Comparison of ENCODE assay signal across 8 cellular contexts in genomic region chr4:55125763-55126541, GRCh38. TPM values are rescaled to one million over a fixed set of nuclear protein-coding genes. Genes with fewer than 3 reads are reported as not detected.
A peak's percentile ranks its signal among the peaks of the same experiment; 100 is the strongest.
DNase-seq lines count a peak whose midpoint lies in the region; ATAC-seq and TF ChIP-seq lines count a peak whose summit lies in the region.

No MANE protein-coding gene starts in this region.

- TF ChIP-seq CTCF in AG10803 (conservative IDR thresholded peaks at IDR 0.05; ENCODE audit: low read length), result no peak
- no peak for TF ChIP-seq CTCF in esophagus muscularis mucosa (IDR thresholded peaks at IDR 0.05)
- TF ChIP-seq CTCF in neural cell (IDR thresholded peaks at IDR 0.05; ENCODE audit: poor library complexity, severe bottlenecking), result no peak

- peak overlapping the region; percentile 64 for H3K4me3 ChIP-seq in AG10803 (ENCODE audit: low read length)
- peak overlapping the region; percentile 45 for H3K4me3 ChIP-seq in MG63
- H3K4me3 ChIP-seq in esophagus muscularis mucosa, result peak overlapping the region; percentile 63 to 73 (median 68)
- peak overlapping the region; percentile 75 for H3K4me3 ChIP-seq in neural cell (ENCODE audit: low read length)

- DNase-seq in AG10803 (ENCODE audit: low read depth) (peak; percentile 2), MG63 (peak; percentile 9), esophagus muscularis mucosa (ENCODE audit: extremely low spot score) (no peak), germinal center (ENCODE audit: low spot score) (no peak)
- DNase-seq in stimulated activated CD4-positive, alpha-beta T cell treated with anti-CD3 and anti-CD28 coated beads, Interleukin-12 subunit alpha, Interleukin-12 subunit beta, amount 100 ng/mL, for 4 hours, result no peak

- peaks cover 11 to 31% (median 27%) of the 10 kb centered on the region in 4 donors for H3K4me1 ChIP-seq in esophagus muscularis mucosa

- no peaks in the 10 kb centered on the region for H3K79me2 ChIP-seq in neural cell (replicated peaks; ENCODE audit: insufficient read depth, low read length)

- no peak overlapping the region for H3K9ac ChIP-seq in neural cell (ENCODE audit: low read length)

- WGBS in esophagus muscularis mucosa, result 3% methylated on average over 19 of the region's 32 CpGs

- intact Hi-C loops in esophagus muscularis mucosa (cut with DNase I), result loop anchor here (10.0 kb wide), 1 partner anchor 121 kb away; no protein-coding TSS in a partner anchor

- H3K4me2 ChIP-seq in neural cell (ENCODE audit: low read length), result peak overlapping the region; percentile 67

- H3F3A ChIP-seq in neural cell (ENCODE audit: insufficient read depth, low read length, poor library complexity, severe bottlenecking), result no peaks in the 10 kb centered on the region

- ATAC-seq in HG02852 (IDR thresholded peaks at IDR 0.05; ENCODE audit: unreplicated experiment), result no peak
- ATAC-seq in GM19452 (IDR thresholded peaks at IDR 0.05; ENCODE audit: unreplicated experiment), result no peak

- H3K36me3 ChIP-seq in MG63, result no peaks in the 10 kb centered on the region
- H3K36me3 ChIP-seq in esophagus muscularis mucosa, result no peaks in the 10 kb centered on the region
- H3K36me3 ChIP-seq in neural cell (ENCODE audit: insufficient read depth, low read length), result no peaks in the 10 kb centered on the region

- H3K27ac ChIP-seq in esophagus muscularis mucosa (replicated peaks in 1 of 4) (peak overlapping the region in 3 of 4 donors; percentile 57 to 70 (median 66)), neural cell (ENCODE audit: low read length) (no peak overlapping the region)

- no peak for TF ChIP-seq EP300 in esophagus muscularis mucosa (IDR thresholded peaks at IDR 0.05)
- no peak for TF ChIP-seq EP300 in neural cell (conservative IDR thresholded peaks at IDR 0.05; ENCODE audit: poor library complexity, severe bottlenecking)

- H3K27me3 ChIP-seq in MG63 (no peaks in the 10 kb centered on the region), esophagus muscularis mucosa (peaks cover 0 to 17% (median 6%) of the 10 kb centered on the region in 4 donors), neural cell (ENCODE audit: insufficient read depth, low read depth, low read length) (peaks cover 38% of the 10 kb centered on the region)

- no peak for TF ChIP-seq RAD21 in neural cell (conservative IDR thresholded peaks at IDR 0.05)

- H4K20me1 ChIP-seq in neural cell (ENCODE audit: insufficient read depth), result no peaks in the 10 kb centered on the region

- H2AFZ ChIP-seq in neural cell (ENCODE audit: low read depth, low read length), result no peak overlapping the region

- no peaks in the 10 kb centered on the region for H3K9me2 ChIP-seq in neural cell (ENCODE audit: insufficient read depth, low read length)

- no peak for TF ChIP-seq POLR2A in esophagus muscularis mucosa (IDR thresholded peaks at IDR 0.05; ENCODE audit: low read depth)

- H3K9me3 ChIP-seq in MG63 (no peaks in the 10 kb centered on the region), esophagus muscularis mucosa (no peaks in the 10 kb centered on the region), neural cell (ENCODE audit: low read length) (no peaks in the 10 kb centered on the region)

TF ChIP-seq in neural cell, 6 proteins besides CTCF, POLR2A, EP300 and RAD21:
- TF ChIP-seq TAF1 (IDR thresholded peaks at IDR 0.05; ENCODE audit: low read depth) (no peak), SMC3 (conservative IDR thresholded peaks at IDR 0.05; ENCODE audit: poor library complexity) (no peak), POLR2AphosphoS5 (IDR thresholded peaks at IDR 0.05) (no peak), REST (IDR thresholded peaks at IDR 0.05; ENCODE audit: borderline replicate concordance) (no peak)
TF ChIP-seq in neural cell: peak in this region for 0.

RNA-seq across cellular contexts. Expression of gene KDR, which starts 0.6 kb away (rescaled TPM):
- total RNA-seq in MG63 (2014; rRNA removed; shearing (Covaris generic); ENCODE audit: low replicate concordance), result not detected in 2 replicates
- 100 to 1,000 TPM in 1 of 4 donors, 10 to 100 TPM in 3; 39.5 to 104 (median 61.7) TPM for total RNA-seq in esophagus muscularis mucosa
- polyA plus RNA-seq in neural cell, result not detected in 2 replicates
- 0.12 TPM in 1 of 2 replicates, not detected in the other for polyA minus RNA-seq in neural cell

Comparison
In these comparisons a context has a peak if more than half of its experiments do, and no peak if none do; other contexts are left out.
1. DNase-seq: peak in AG10803 (single experiment) and MG63 (single experiment); none in esophagus muscularis mucosa (single experiment), stimulated activated CD4-positive, alpha-beta T cell treated with anti-CD3 and anti-CD28 coated beads, Interleukin-12 subunit alpha, Interleukin-12 subunit beta, amount 100 ng/mL, for 4 hours (single experiment) and germinal center (single experiment).
2. RNA of gene KDR, which starts 0.6 kb away (total RNA-seq): 39.5 to 104 TPM in esophagus muscularis mucosa; not detected in MG63; every median in the first group is over 10 times any median in the second.
3. Peak in every context shown above with its lines, with median percentiles within 50 percentile points of each other: H3K4me3 ChIP-seq.